In the genomic region with DNA sequence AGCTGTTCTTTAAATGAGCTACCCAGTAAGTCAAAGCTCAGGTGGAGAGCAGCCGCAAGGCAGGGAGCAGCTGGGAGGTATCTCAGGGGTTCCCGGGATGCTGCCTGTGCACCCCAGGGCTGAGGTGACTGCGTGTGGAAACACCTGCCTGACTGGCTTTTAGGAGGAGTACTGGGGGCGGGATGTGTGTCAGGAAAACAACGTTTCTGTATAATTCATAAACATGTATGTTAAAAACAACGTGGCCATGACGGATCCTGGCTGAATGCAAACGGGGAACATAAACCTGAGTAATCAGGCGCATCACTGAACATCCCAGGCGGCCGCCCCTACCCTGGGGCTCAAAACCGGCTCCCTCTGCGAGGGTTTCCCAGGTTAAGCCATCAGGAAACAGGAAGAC, we compare ENCODE assay signal across 11 cellular contexts. TPM values are rescaled to one million over a fixed set of nuclear protein-coding genes. Genes with fewer than 3 reads are reported as not detected.
DNase-seq lines count a peak whose midpoint lies in the region; ATAC-seq, FAIRE-seq and TF ChIP-seq lines count a peak whose summit lies in the region.
"Had no signal": no experiment of that assay in that cellular context is flagged by ENCODE, and none has a peak within 500 bp of the region (broad histone marks: within the 10 kb centered on the region; RNA-seq: fewer than 3 reads in every experiment).

No MANE protein-coding gene starts in this region.

- FAIRE-seq in A549 (lab: Jason Lieb, UNC): no peak

- H3K9me3 Mint-ChIP-seq in activated naive CD4-positive, alpha-beta T cell treated with anti-CD3 and anti-CD28 coated beads, Interleukin-2, amount 50 U/mL, for 72 hours: peaks cover 5 to 11% of the 10 kb centered on the region in 2 donors

- no peaks in the 10 kb centered on the region for H3F3A ChIP-seq in GM23248 (ENCODE audit: insufficient read depth)

- no peak overlapping the region for H2AFZ ChIP-seq in GM23248

- intact Hi-C loops in lower lobe of right lung (cut with DNase I): no loop called here

- no peak overlapping the region for H3K27ac ChIP-seq in A549
- H3K27ac ChIP-seq in GM23248: no peak overlapping the region
- H3K27ac ChIP-seq in lower lobe of right lung: no peak overlapping the region
- no peak overlapping the region for H3K27ac ChIP-seq in substantia nigra (ENCODE audit: low read depth, low read length, poor library complexity, severe bottlenecking)

- TF ChIP-seq RAD21 in A549 (conservative IDR thresholded peaks at IDR 0.05 in 1 of 2, IDR thresholded peaks at IDR 0.05 in 1 of 2): no peak

- H3K27me3 ChIP-seq in GM23248 (replicated peaks; ENCODE audit: insufficient read depth) (no peaks in the 10 kb centered on the region), lower lobe of right lung (ENCODE audit: low read depth) (peaks cover 7% of the 10 kb centered on the region)

- POLR2A ChIA-PET in A549 (lab: Yijun Ruan, JAX): no interaction called here

- WGBS in A549 (ENCODE audit: missing lambda C conversion rate): 92% methylated on average over 13 of the region's 13 CpGs
- WGBS in GM23248 (ENCODE audit: low coverage in 1 of 2, low lambda C conversion rate in 2 of 2, missing lambda C conversion rate in 2 of 2), 2 experiments: 82 to 85% methylated on average over 13 of the region's 13 CpGs

- H3K4me1 ChIP-seq in A549: peaks cover 3% of the 10 kb centered on the region; the same call in 1 of the 3 replicates
- no peaks in the 10 kb centered on the region for H3K4me1 ChIP-seq in GM23248 (ENCODE audit: insufficient read depth)
- H3K4me1 ChIP-seq in lower lobe of right lung: peaks cover 9% of the 10 kb centered on the region

- TF ChIP-seq POLR2A in A549 (IDR thresholded peaks at IDR 0.05; ENCODE audit: low read length): no peak

- CTCF ChIA-PET in A549 (lab: Yijun Ruan, JAX): interaction anchor here (0.9 to 1.3 kb wide), 2 partner anchors 51 to 113 kb away, joined by 3 read pairs; no protein-coding TSS in a partner anchor

- TF ChIP-seq CTCF in A549 (IDR thresholded peaks at IDR 0.05) (no peak), lower lobe of right lung (IDR thresholded peaks at IDR 0.05) (no peak)

- H3K36me3 Mint-ChIP-seq in activated naive CD4-positive, alpha-beta T cell treated with anti-CD3 and anti-CD28 coated beads, Interleukin-2, amount 50 U/mL, for 72 hours: peaks cover 27 to 39% of the 10 kb centered on the region in 2 donors

- DNase-seq in A549 (ENCODE audit: low read depth in 1 of 2, low spot score in 1 of 2) (no peak), GM23248 (no peak), lower lobe of right lung (peak; percentile 29), NCI-H1092 treated with DMSO at 0.1 percent for 48 hours (lab: John Stamatoyannopoulos, UW) (no peak), substantia nigra (lab: John Stamatoyannopoulos, UW) (no peak), NCI-H446 treated with DMSO at 0.1 percent for 48 hours (lab: John Stamatoyannopoulos, UW) (no peak)
- DNase-seq in activated naive CD4-positive, alpha-beta T cell treated with anti-CD3 and anti-CD28 coated beads, Interleukin-2, amount 50 U/mL, for 72 hours (ENCODE audit: low spot score in 2 of 2): peak in 1 of 2 donors; percentile 41
- DNase-seq: SHP77 treated with DMSO at 0.1 percent for 48 hours had no signal

- no peaks in the 10 kb centered on the region for H3K36me3 ChIP-seq in GM23248 (ENCODE audit: low read depth)
- no peaks in the 10 kb centered on the region for H3K36me3 ChIP-seq in lower lobe of right lung

- H4K20me1 ChIP-seq in GM23248 (ENCODE audit: insufficient read depth): no peaks in the 10 kb centered on the region

- H3K9me2 ChIP-seq in GM23248 (ENCODE audit: insufficient read depth): no peaks in the 10 kb centered on the region

- H3K9me3 ChIP-seq in A549: no peaks in the 10 kb centered on the region
- no peaks in the 10 kb centered on the region for H3K9me3 ChIP-seq in GM23248 (ENCODE audit: low read depth)
- H3K9me3 ChIP-seq in lower lobe of right lung: no peaks in the 10 kb centered on the region

- peak overlapping the region; percentile 14 to 76 for H3K27ac Mint-ChIP-seq in activated naive CD4-positive, alpha-beta T cell treated with anti-CD3 and anti-CD28 coated beads, Interleukin-2, amount 50 U/mL, for 72 hours

- H3K4me3 ChIP-seq in A549 (no peak overlapping the region; the same call in 2 of the 3 replicates), GM23248 (no peak overlapping the region), lower lobe of right lung (no peak overlapping the region)

- H3K79me2 ChIP-seq in GM23248 (ENCODE audit: insufficient read depth): peaks cover 24% of the 10 kb centered on the region

- H3K9ac ChIP-seq in GM23248: peak overlapping the region; percentile 55; the same call in 1 of the 2 replicates

- TF ChIP-seq EP300 in A549 (IDR thresholded peaks at IDR 0.05): no peak

- H3K4me2 ChIP-seq in A549 (peak overlapping the region; percentile 86; the same call in 2 of the 3 replicates), GM23248 (ENCODE audit: unreplicated experiment) (no peak overlapping the region)

- in situ Hi-C loops in GM23248 (cut with MboI): no loop called here

- ATAC-seq in A549 (no peak), lower lobe of right lung (no peak), esophagus mucosa (no peak)
- no peak for ATAC-seq in activated naive CD4-positive, alpha-beta T cell treated with anti-CD3 and anti-CD28 coated beads, Interleukin-2, amount 50 U/mL, for 72 hours

TF ChIP-seq in A549, 52 proteins besides CTCF, POLR2A, EP300 and RAD21 (continues in another document):
- TF ChIP-seq KDM1A (IDR thresholded peaks at IDR 0.05; ENCODE audit: low read depth): no peak
- no peak for TF ChIP-seq MAZ (IDR thresholded peaks at IDR 0.05; ENCODE audit: borderline replicate concordance, low read depth, low read length)
- no peak for TF ChIP-seq RFX5 (IDR thresholded peaks at IDR 0.05)
- TF ChIP-seq MYC (IDR thresholded peaks at IDR 0.05; ENCODE audit: borderline replicate concordance, low read length): no peak
- no peak for TF ChIP-seq FOSB (CRISPR knock-in tag; IDR thresholded peaks at IDR 0.05)
- TF ChIP-seq BHLHE40 (IDR thresholded peaks at IDR 0.05; ENCODE audit: low read depth, low read length): no peak
- no peak for TF ChIP-seq TP53 (CRISPR knock-in tag; IDR thresholded peaks at IDR 0.05)
- TF ChIP-seq KDM5A (IDR thresholded peaks at IDR 0.05): no peak
- TF ChIP-seq NPAS2 (CRISPR knock-in tag; IDR thresholded peaks at IDR 0.05; ENCODE audit: borderline replicate concordance): no peak
- TF ChIP-seq, protein P1, sequence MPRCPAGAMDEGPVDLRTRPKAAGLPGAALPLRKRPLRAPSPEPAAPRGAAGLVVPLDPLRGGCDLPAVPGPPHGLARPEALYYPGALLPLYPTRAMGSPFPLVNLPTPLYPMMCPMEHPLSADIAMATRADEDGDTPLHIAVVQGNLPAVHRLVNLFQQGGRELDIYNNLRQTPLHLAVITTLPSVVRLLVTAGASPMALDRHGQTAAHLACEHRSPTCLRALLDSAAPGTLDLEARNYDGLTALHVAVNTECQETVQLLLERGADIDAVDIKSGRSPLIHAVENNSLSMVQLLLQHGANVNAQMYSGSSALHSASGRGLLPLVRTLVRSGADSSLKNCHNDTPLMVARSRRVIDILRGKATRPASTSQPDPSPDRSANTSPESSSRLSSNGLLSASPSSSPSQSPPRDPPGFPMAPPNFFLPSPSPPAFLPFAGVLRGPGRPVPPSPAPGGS (IDR thresholded peaks at IDR 0.05): no peak
- TF ChIP-seq, protein P2, sequence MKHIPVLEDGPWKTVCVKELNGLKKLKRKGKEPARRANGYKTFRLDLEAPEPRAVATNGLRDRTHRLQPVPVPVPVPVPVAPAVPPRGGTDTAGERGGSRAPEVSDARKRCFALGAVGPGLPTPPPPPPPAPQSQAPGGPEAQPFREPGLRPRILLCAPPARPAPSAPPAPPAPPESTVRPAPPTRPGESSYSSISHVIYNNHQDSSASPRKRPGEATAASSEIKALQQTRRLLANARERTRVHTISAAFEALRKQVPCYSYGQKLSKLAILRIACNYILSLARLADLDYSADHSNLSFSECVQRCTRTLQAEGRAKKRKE (CRISPR knock-in tag; IDR thresholded peaks at IDR 0.05; ENCODE audit: low read depth): no peak
- no peak for TF ChIP-seq ESRRA (IDR thresholded peaks at IDR 0.05; ENCODE audit: borderline replicate concordance, low read length)

RNA-seq across cellular contexts. Expression of a gene that starts 1.5 kb away (rescaled TPM):
- polyA plus RNA-seq in A549 (2011; rRNA removed) (3.2 and 4.0 TPM in 2 replicates), A549 (2017; fragmentation: RNase III; extraction: RNeasy Plus Mini Kit Qiagen cat#74134 plus additional on column Dnase treatment) (8.8 to 10.4 TPM (median 10.2 TPM) in 3 replicates), GM23248 (2016; fragmentation: Nextera tagmentation; extraction: Ambion mirVana) (11.0 and 11.4 TPM in 2 replicates)
- polyA plus RNA-seq in A549 (2012; cell fraction: cytosol; rRNA removed): 12.4 and 20.3 TPM in 2 replicates
- 71.3 and 92.0 TPM in 2 replicates for polyA plus RNA-seq in A549 (2012; cell fraction: nucleus; rRNA removed)
- 1.8 and 2.4 TPM in 2 replicates for polyA minus RNA-seq in A549 (2011; rRNA and poly(A)+ RNA removed)
- total RNA-seq in GM23248 (2014; rRNA removed; shearing (Covaris generic)): 5.2 and 13.1 TPM in 2 replicates
- total RNA-seq in activated naive CD4-positive, alpha-beta T cell treated with anti-CD3 and anti-CD28 coated beads, Interleukin-2, amount 50 U/mL, for 72 hours: 10 to 100 TPM; 20.7 to 21.2 TPM
- total RNA-seq in lower lobe of right lung (11.7 TPM), esophagus mucosa (9.4 TPM)

RNA-seq across cellular contexts. Expression of a gene that starts 40.3 kb away (rescaled TPM):
- polyA plus RNA-seq in A549 (2011; rRNA removed) (not detected in 2 replicates), A549 (2017; fragmentation: RNase III; extraction: RNeasy Plus Mini Kit Qiagen cat#74134 plus additional on column Dnase treatment) (0.08 TPM in 1 of 3 replicates, not detected in the others), GM23248 (2016; fragmentation: Nextera tagmentation; extraction: Ambion mirVana) (not detected in 2 replicates)
- polyA plus RNA-seq in A549 (2012; cell fraction: cytosol; rRNA removed): 0.07 and 0.08 TPM in 2 replicates
- polyA plus RNA-seq in A549 (2012; cell fraction: nucleus; rRNA removed): 0.12 TPM in 1 of 2 replicates, not detected in the other
- 0.08 TPM in 1 of 2 replicates, not detected in the other for polyA minus RNA-seq in A549 (2011; rRNA and poly(A)+ RNA removed)
- not detected in 2 replicates for total RNA-seq in GM23248 (2014; rRNA removed; shearing (Covaris generic))
- total RNA-seq in activated naive CD4-positive, alpha-beta T cell treated with anti-CD3 and anti-CD28 coated beads, Interleukin-2, amount 50 U/mL, for 72 hours: not detected
- total RNA-seq in lower lobe of right lung (0.65 TPM), esophagus mucosa (22.3 TPM)
- total RNA-seq: renal cortical epithelial cell had no signal
- polyA plus RNA-seq: liver had no signal

RNA-seq across cellular contexts. Expression of a gene that starts 59.2 kb away (rescaled TPM):
- polyA plus RNA-seq in A549 (2011; rRNA removed) (not detected in 2 replicates), A549 (2017; fragmentation: RNase III; extraction: RNeasy Plus Mini Kit Qiagen cat#74134 plus additional on column Dnase treatment) (not detected in 3 replicates), GM23248 (2016; fragmentation: Nextera tagmentation; extraction: Ambion mirVana) (not detected in 2 replicates)
- polyA plus RNA-seq in A549 (2012; cell fraction: cytosol; rRNA removed): not detected in 2 replicates
- polyA plus RNA-seq in A549 (2012; cell fraction: nucleus; rRNA removed): not detected in 2 replicates
- polyA minus RNA-seq in A549 (2011; rRNA and poly(A)+ RNA removed): not detected in 2 replicates
- total RNA-seq in GM23248 (2014; rRNA removed; shearing (Covaris generic)): not detected in 2 replicates
- total RNA-seq in activated naive CD4-positive, alpha-beta T cell treated with anti-CD3 and anti-CD28 coated beads, Interleukin-2, amount 50 U/mL, for 72 hours: not detected
- total RNA-seq in lower lobe of right lung (6.6 TPM), esophagus mucosa (1.0 TPM)
- total RNA-seq: liver had no signal
- polyA plus RNA-seq: liver had no signal

Comparison
In these comparisons a context has a peak if more than half of its experiments do, and no peak if none do; other contexts are left out.
1. RNA of a gene that starts 40.3 kb away (total RNA-seq): 22.3 TPM in esophagus mucosa (single experiment); 0.65 TPM in lower lobe of right lung (single experiment), not detected in GM23248 and not detected in activated naive CD4-positive, alpha-beta T cell treated with anti-CD3 and anti-CD28 coated beads, Interleukin-2, amount 50 U/mL, for 72 hours; every median in the first group is over 10 times any median in the second.